In genomic region chr1:161661660-161662311, GRCh38 we compare ENCODE assay signal across 13 cellular contexts. TPM values are rescaled to one million over a fixed set of nuclear protein-coding genes. Genes with fewer than 3 reads are reported as not detected.
"Had no signal": no experiment of that assay in that cellular context is flagged by ENCODE, and none has a peak within 500 bp of the region (broad histone marks: within the 10 kb centered on the region; RNA-seq: fewer than 3 reads in every experiment).

No MANE protein-coding gene starts in this region.

RNA-seq across cellular contexts. Expression of gene FCGR2B, which starts 1.2 kb away (rescaled TPM):
- total RNA-seq: activated CD8-positive, alpha-beta T cell treated with anti-CD3 and anti-CD28 coated beads, Interleukin-2, amount 10 ng/mL, durations not matched to agents 7 days and 5 days; activated T-cell treated with anti-CD3 and anti-CD28 coated beads, Interleukin-2, amount 50 U/mL, for 72 hours; bronchial epithelial cell; dermis blood vessel endothelial cell; glomerular endothelial cell; pulmonary artery endothelial cell; smooth muscle cell had no signal
- polyA plus RNA-seq: smooth muscle cell had no signal

RNA-seq across cellular contexts. Expression of gene FCGR3B, which starts 30.8 kb away (rescaled TPM):
- total RNA-seq: activated CD8-positive, alpha-beta T cell treated with anti-CD3 and anti-CD28 coated beads, Interleukin-2, amount 10 ng/mL, durations not matched to agents 7 days and 5 days; activated naive CD4-positive, alpha-beta T cell treated with anti-CD3 and anti-CD28 coated beads, Interleukin-2, amount 50 U/mL, for 72 hours; bronchial epithelial cell; dermis blood vessel endothelial cell; glomerular endothelial cell; pulmonary artery endothelial cell; smooth muscle cell; T-helper 2 cell treated with Interferon-gamma antibody and Interleukin-4, amounts not matched to agents 100 ng/mL and 5 ng/mL, for 36 hours; WTC11 had no signal

RNA-seq across cellular contexts. Expression of gene FCRLA, which starts 45.2 kb away (rescaled TPM):
- total RNA-seq: activated CD8-positive, alpha-beta T cell treated with anti-CD3 and anti-CD28 coated beads, Interleukin-2, amount 10 ng/mL, durations not matched to agents 7 days and 5 days; activated naive CD4-positive, alpha-beta T cell treated with anti-CD3 and anti-CD28 coated beads, Interleukin-2, amount 50 U/mL, for 72 hours; glomerular endothelial cell; left lobe of liver; mesenteric fat pad; pulmonary artery endothelial cell; smooth muscle cell; T-helper 2 cell treated with Interferon-gamma antibody and Interleukin-4, amounts not matched to agents 100 ng/mL and 5 ng/mL, for 36 hours had no signal
- polyA plus RNA-seq: smooth muscle cell, urinary bladder had no signal

RNA-seq across cellular contexts. Expression of gene FCRLB, which starts 59.6 kb away (rescaled TPM):
- total RNA-seq: activated naive CD4-positive, alpha-beta T cell treated with anti-CD3 and anti-CD28 coated beads, Interleukin-2, amount 50 U/mL, for 72 hours had no signal
